In the genomic region with DNA sequence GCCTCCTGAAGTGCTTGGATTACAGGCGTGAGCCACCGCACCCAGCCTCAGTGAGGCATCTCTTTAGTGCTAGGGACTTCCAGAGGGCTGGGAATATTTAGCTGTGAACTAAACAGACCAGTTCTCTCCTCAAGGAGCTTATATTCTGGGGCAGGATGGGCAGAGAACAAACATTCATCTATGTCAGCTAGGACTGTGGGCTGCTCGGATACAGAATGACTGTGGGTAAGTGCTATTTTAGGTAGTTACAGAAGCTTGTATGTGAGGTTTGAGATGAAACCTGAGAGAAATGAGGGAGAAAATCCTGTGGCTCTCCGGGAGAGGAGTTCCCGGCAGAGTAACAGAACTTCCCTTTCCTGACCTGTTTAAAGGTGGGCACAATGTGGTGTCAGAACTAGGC, we compare ENCODE assay signal across 19 cellular contexts. TPM values are rescaled to one million over a fixed set of nuclear protein-coding genes. Genes with fewer than 3 reads are reported as not detected.
DNase-seq lines count a peak whose midpoint lies in the region; ATAC-seq and TF ChIP-seq lines count a peak whose summit lies in the region.
"Had no signal": no experiment of that assay in that cellular context is flagged by ENCODE, and none has a peak within 500 bp of the region (broad histone marks: within the 10 kb centered on the region; RNA-seq: fewer than 3 reads in every experiment).

No MANE protein-coding gene starts in this region.

- H3K4me3 Mint-ChIP-seq in nephron progenitor cell (no peak overlapping the region), HFFc6 (no peak overlapping the region)
- H3K4me3 Mint-ChIP-seq: CD4-positive, alpha-beta T cell; CD8-positive, alpha-beta T cell had no signal

- H3K27ac Mint-ChIP-seq in nephron progenitor cell, result peak overlapping the region; percentile 66
- H3K27ac Mint-ChIP-seq in HFFc6, result no peak overlapping the region
- H3K27ac Mint-ChIP-seq: CD4-positive, alpha-beta T cell; CD8-positive, alpha-beta T cell had no signal

- CTCF ChIA-PET in RWPE1 (lab: Yijun Ruan, JAX), result interaction anchor here (0.6 kb wide), 1 partner anchor 52 kb away, joined by 3 read pairs; no protein-coding TSS in a partner anchor

- H3K36me3 Mint-ChIP-seq in nephron progenitor cell (ENCODE audit: low read depth) (peaks cover 37% of the 10 kb centered on the region), HFFc6 (ENCODE audit: low read depth) (peaks cover 14% of the 10 kb centered on the region; the same call in 1 of the 2 replicates)

- no peaks in the 10 kb centered on the region for H3K9me3 ChIP-seq in BLaER1
- H3K9me3 ChIP-seq: BE2C; BLaER1 treated with 17β-estradiol and CSF1 and Interleukin-3, amounts not matched to agents 10 nM and 100 nM; Caco-2 had no signal

- POLR2A ChIA-PET in RWPE1 (lab: Yijun Ruan, JAX; ENCODE audit: low non-redundant PET), result no interaction called here

- H3K4me2 ChIP-seq in BLaER1, result no peak overlapping the region
- H3K4me2 ChIP-seq: BLaER1 treated with 17β-estradiol and CSF1 and Interleukin-3, amounts not matched to agents 10 nM and 100 nM had no signal

- H3K27me3 Mint-ChIP-seq in nephron progenitor cell (ENCODE audit: low read depth, poor library complexity) (no peaks in the 10 kb centered on the region), HFFc6 (ENCODE audit: insufficient read depth) (no peaks in the 10 kb centered on the region)
- H3K27me3 Mint-ChIP-seq: CD4-positive, alpha-beta T cell had no signal

- TF ChIP-seq CTCF in RWPE1 (conservative IDR thresholded peaks at IDR 0.05; ENCODE audit: low read depth) (no peak), nephron progenitor cell (IDR thresholded peaks at IDR 0.05) (no peak), HFFc6 (IDR thresholded peaks at IDR 0.05) (no peak)

- H3K27me3 ChIP-seq in BLaER1, result no peaks in the 10 kb centered on the region
- H3K27me3 ChIP-seq: BE2C; BLaER1 treated with 17β-estradiol and CSF1 and Interleukin-3, amounts not matched to agents 10 nM and 100 nM had no signal

- H3K4me3 ChIP-seq in BLaER1, result no peak overlapping the region
- H3K4me3 ChIP-seq: BLaER1 treated with 17β-estradiol and CSF1 and Interleukin-3, amounts not matched to agents 10 nM and 100 nM had no signal

- H3K4me1 ChIP-seq in BLaER1, result peaks cover 9% of the 10 kb centered on the region
- H3K4me1 ChIP-seq: BE2C had no signal

- peaks cover 12% of the 10 kb centered on the region for H3K4me1 Mint-ChIP-seq in nephron progenitor cell
- peaks cover 3% of the 10 kb centered on the region; the same call in 1 of the 2 replicates for H3K4me1 Mint-ChIP-seq in HFFc6 (ENCODE audit: low read depth)

- peaks cover 92% of the 10 kb centered on the region for H3K36me3 ChIP-seq in BLaER1
- H3K36me3 ChIP-seq: BE2C had no signal

- H3K9ac ChIP-seq in BLaER1, result peak overlapping the region; percentile 20; the same call in 1 of the 2 replicates

- no peak for DNase-seq in RWPE1 (ENCODE audit: low spot score)
- DNase-seq in myocyte (ENCODE audit: low read depth), result peak; percentile 67
- no peak for DNase-seq in nephron progenitor cell
- no peak for DNase-seq in NCI-H1436 treated with DMSO at 0.1 percent for 48 hours (lab: John Stamatoyannopoulos, UW)
- no peak for DNase-seq in HFFc6
- DNase-seq in NK-92 treated with Interleukin-12 subunit alpha and Interleukin-12 subunit beta, amount 100 ng/mL, for 24 hours (lab: John Stamatoyannopoulos, UW), result no peak
- DNase-seq: 8988T; ACHN; BE2C; Caco-2; Calu3; CD4-positive, alpha-beta T cell; CD8-positive, alpha-beta T cell; DMS79 treated with DMSO at 0.1 percent for 48 hours; GF-D8 had no signal

- H3K9me3 Mint-ChIP-seq in nephron progenitor cell (no peaks in the 10 kb centered on the region), HFFc6 (no peaks in the 10 kb centered on the region)
- H3K9me3 Mint-ChIP-seq: CD4-positive, alpha-beta T cell; CD8-positive, alpha-beta T cell had no signal

- H3K27ac ChIP-seq in BLaER1 (no peak overlapping the region), RWPE1 (peak overlapping the region; percentile 3; the same call in 1 of the 2 replicates)
- H3K27ac ChIP-seq: BLaER1 treated with 17β-estradiol and CSF1 and Interleukin-3, amounts not matched to agents 10 nM and 100 nM; C4-2B had no signal

- no peak for ATAC-seq in HG03095 (IDR thresholded peaks at IDR 0.05; ENCODE audit: unreplicated experiment)
- ATAC-seq: CD8-positive, alpha-beta T cell had no signal

- no peaks in the 10 kb centered on the region for H4K20me1 ChIP-seq in BLaER1

RNA-seq across cellular contexts. Expression of a gene that starts 6.2 kb away (rescaled TPM):
- total RNA-seq in myocyte, result 47.2 and 71.4 TPM in 2 replicates
- polyA plus RNA-seq in myocyte (2012), result 57.7 TPM
- 10 to 100 TPM; 18.2 to 23.5 (median 20.3) TPM for total RNA-seq in HFFc6 (2021; fragmentation: NEBNext Ultra II Directional; extraction: Animal tissue kit (Norgen Biotek cat#: 25700))

RNA-seq across cellular contexts. Expression of a gene that starts 30.1 kb away (rescaled TPM):
- 122 and 125 TPM in 2 replicates for total RNA-seq in myocyte
- polyA plus RNA-seq in myocyte (2012), result 220 TPM
- total RNA-seq in HFFc6 (2021; fragmentation: NEBNext Ultra II Directional; extraction: Animal tissue kit (Norgen Biotek cat#: 25700)), result 100 to 1,000 TPM; 310 to 400 (median 328) TPM

RNA-seq across cellular contexts. Expression of a gene that starts 40.0 kb away (rescaled TPM):
- 25.1 and 29.9 TPM in 2 replicates for total RNA-seq in myocyte
- 63.4 TPM for polyA plus RNA-seq in myocyte (2012)
- total RNA-seq in HFFc6 (2021; fragmentation: NEBNext Ultra II Directional; extraction: Animal tissue kit (Norgen Biotek cat#: 25700)), result 10 to 100 TPM; 59.5 to 75.9 (median 67.7) TPM
